7 cellular contexts compared by ENCODE assay signal in the genomic region with DNA sequence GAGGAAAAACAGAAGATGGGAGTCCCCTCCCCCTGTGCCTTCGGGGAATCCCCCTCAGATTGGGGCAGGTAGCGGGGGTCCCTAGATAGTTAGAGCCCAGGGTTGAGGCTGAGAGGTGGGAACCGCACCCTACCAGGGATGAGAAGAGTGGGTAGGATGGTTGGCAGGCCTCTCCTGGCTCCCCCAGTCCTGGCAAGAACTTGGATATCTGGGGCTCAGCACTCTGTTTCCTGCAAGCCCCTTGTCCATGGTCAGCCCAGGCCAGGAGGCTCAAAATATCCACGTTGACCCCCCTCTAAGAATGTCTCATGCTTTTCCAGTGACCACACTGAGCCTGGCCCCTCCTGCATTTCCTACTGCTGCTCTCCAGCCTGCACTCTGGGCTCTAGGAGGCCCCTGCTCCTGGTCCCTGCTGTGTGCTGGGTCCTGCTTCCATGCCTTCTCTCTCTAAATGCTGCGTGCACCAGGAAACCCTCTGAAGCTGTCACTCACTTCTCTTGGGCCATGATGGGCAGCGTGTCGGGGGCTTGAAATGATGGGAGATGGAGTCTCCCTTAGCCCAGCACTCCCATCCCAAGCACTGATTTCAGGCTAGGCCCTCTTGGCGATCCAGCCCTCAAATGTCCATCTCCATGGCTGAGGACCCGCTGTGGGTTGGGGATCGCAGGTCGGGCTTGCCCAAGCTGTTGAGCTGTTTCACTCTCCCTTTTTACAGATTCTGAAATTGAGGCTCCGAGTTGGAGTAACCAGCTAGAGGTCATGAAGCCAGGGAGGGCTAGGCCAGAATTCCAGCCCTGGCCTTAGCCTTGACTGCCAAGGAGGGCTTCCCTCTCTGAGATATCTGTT. TPM values are rescaled to one million over a fixed set of nuclear protein-coding genes. Genes with fewer than 3 reads are reported as not detected.
DNase-seq lines count a peak whose midpoint lies in the region; ATAC-seq and TF ChIP-seq lines count a peak whose summit lies in the region.

No MANE protein-coding gene starts in this region.

- no peak overlapping the region for H2BK15ac ChIP-seq in IMR-90 (ENCODE audit: low read depth, low read length)

- H4K5ac ChIP-seq in IMR-90 (ENCODE audit: low read depth, low read length) = no peak overlapping the region

- H3K18ac ChIP-seq in IMR-90 (ENCODE audit: low read depth, low read length) = no peak overlapping the region

- peak overlapping the region in 1 of 2 experiments; percentile 30; a peak in 1 of 4 replicates for H4K8ac ChIP-seq in IMR-90 (ENCODE audit: low read depth in 2 of 2, low read length in 2 of 2)

- CTCF ChIA-PET in IMR-90 (lab: Yijun Ruan, JAX) = no interaction called here

- BruUV-seq in IMR-90 (replicated peaks; lab: Mats Ljungman, UMichigan) = no TSS peak

- no peak overlapping the region for H2BK20ac ChIP-seq in IMR-90 (ENCODE audit: low read depth, low read length)

- no peak overlapping the region for H3K56ac ChIP-seq in IMR-90 (ENCODE audit: extremely low read depth, insufficient read depth, low read length)

- H3K27me3 ChIP-seq in IMR-90 (ENCODE audit: control insufficient read depth, insufficient read depth, low read length) = no peaks in the 10 kb centered on the region
- H3K27me3 ChIP-seq in adipocyte (replicated peaks; ENCODE audit: control insufficient read depth, insufficient read depth, low read length) = no peaks in the 10 kb centered on the region

- in situ Hi-C loops in IMR-90 (cut with MboI; ENCODE audit: low sequenced_read_pairs) = no loop called here

- TF ChIP-seq RAD21 in IMR-90 (IDR thresholded peaks at IDR 0.05; ENCODE audit: low read length) = no peak

- H3K79me1 ChIP-seq in IMR-90 (ENCODE audit: low read depth in 1 of 2, low read length in 2 of 2) = peaks cover 9 to 76% of the 10 kb centered on the region in 2 experiments

- peak overlapping the region; percentile 59 for H2AFZ ChIP-seq in IMR-90 (replicated peaks; ENCODE audit: low read length, poor library complexity)

- dilution Hi-C loops in IMR-90 (cut with HindIII; ENCODE audit: low sequenced_read_pairs, unreplicated experiment) = no loop called here

- DNase-seq in IMR-90 (peak; percentile 26), adipocyte (ENCODE audit: low read depth) (peak; percentile 12), kidney tubule cell (ENCODE audit: low spot score) (peak; percentile 9), substantia nigra (lab: John Stamatoyannopoulos, UW) (peak in 1 of 49 donors; percentile 40), anterior cingulate cortex (lab: John Stamatoyannopoulos, UW) (no peak), GM19240 (ENCODE audit: insufficient read length, low spot score) (no peak)

- H2AK5ac ChIP-seq in IMR-90 (ENCODE audit: low read depth, low read length) = peak overlapping the region; percentile 86

- POLR2A ChIA-PET in IMR-90 (lab: Charles Lee; ENCODE audit: unreplicated experiment) = no interaction called here

- H3K4me1 ChIP-seq in IMR-90 (ENCODE audit: control insufficient read depth, insufficient read depth, low read length) = peaks cover 24% of the 10 kb centered on the region
- H3K4me1 ChIP-seq in adipocyte (ENCODE audit: control insufficient read depth, insufficient read depth, low read length) = peaks cover 56% of the 10 kb centered on the region

- H3K4me3 ChIP-seq in IMR-90 (ENCODE audit: insufficient read depth, low read depth, low read length) (no peak overlapping the region), adipocyte (ENCODE audit: low read length) (peak overlapping the region; percentile 84)

- intact Hi-C loops in IMR-90 (cut with micrococcal nuclease) = no loop called here

- H3K23ac ChIP-seq in IMR-90 (ENCODE audit: low read depth, low read length) = no peak overlapping the region

- no peak overlapping the region; the same call in 1 of the 2 replicates for H3K14ac ChIP-seq in IMR-90 (replicated peaks; ENCODE audit: low read depth, low read length)

- no peak overlapping the region for H2BK5ac ChIP-seq in IMR-90 (ENCODE audit: low read depth, low read length, poor library complexity, severe bottlenecking)

- TF ChIP-seq CTCF in IMR-90 (conservative IDR thresholded peaks at IDR 0.05; ENCODE audit: low read depth, low read length) = no peak

- H3K9ac ChIP-seq in IMR-90 (ENCODE audit: low read depth, low read length) = peak overlapping the region; percentile 47
- H3K9ac ChIP-seq in adipocyte (ENCODE audit: low read length) = peak overlapping the region; percentile 99

- peak overlapping the region; percentile 41; the same call in 1 of the 2 replicates for H4K91ac ChIP-seq in IMR-90 (ENCODE audit: insufficient read depth, low read depth, low read length)

- TF ChIP-seq POLR2A in IMR-90 (IDR thresholded peaks at IDR 0.05; ENCODE audit: low read depth, low read length) = no peak

- WGBS in IMR-90 (ENCODE audit: extremely low coverage in 2 of 2, insufficient read length in 1 of 2), 2 experiments = 80% methylated on average over 1 of the region's 12 CpGs; no CpG with 5 or more reads in 1 of the 2 experiments

- 0 out of 2 replicates have a peak, but pooled peaks cover 14% of the 10 kb centered on the region for H3K9me1 ChIP-seq in IMR-90 (ENCODE audit: insufficient read depth, low read length)

- H3K9me3 ChIP-seq in IMR-90 (ENCODE audit: control insufficient read depth, insufficient read depth, low read length) (no peaks in the 10 kb centered on the region), adipocyte (ENCODE audit: control insufficient read depth, low read length) (no peaks in the 10 kb centered on the region)

- peaks cover 14% of the 10 kb centered on the region for H3K36me3 ChIP-seq in IMR-90 (ENCODE audit: control insufficient read depth, insufficient read depth, low read length)
- H3K36me3 ChIP-seq in adipocyte (ENCODE audit: control insufficient read depth, insufficient read depth, low read length, severe bottlenecking) = peaks cover 4% of the 10 kb centered on the region

- ATAC-seq in IMR-90 (ENCODE audit: low read depth) (no peak), GM21825 (IDR thresholded peaks at IDR 0.05; ENCODE audit: unreplicated experiment) (no peak)

- H3K4me2 ChIP-seq in IMR-90 (ENCODE audit: low read depth, low read length) = peak overlapping the region; percentile 39

- peak overlapping the region; percentile 51 for H3K4ac ChIP-seq in IMR-90 (ENCODE audit: low read depth, low read length)

- H2BK120ac ChIP-seq in IMR-90 (ENCODE audit: low read depth, low read length) = no peak overlapping the region

- peak overlapping the region; percentile 5; the same call in 1 of the 2 replicates for H3K27ac ChIP-seq in IMR-90 (ENCODE audit: insufficient read depth, low read length)
- H3K27ac ChIP-seq in substantia nigra (ENCODE audit: low read depth, low read length, poor library complexity, severe bottlenecking) = peak overlapping the region; percentile 100

- peak overlapping the region; percentile 83 for H2AK9ac ChIP-seq in IMR-90 (replicated peaks; ENCODE audit: low read depth, low read length, poor library complexity)

- H4K20me1 ChIP-seq in IMR-90 (ENCODE audit: insufficient read depth, low read length) = peaks cover 40% of the 10 kb centered on the region

TF ChIP-seq in IMR-90, 13 proteins besides CTCF, POLR2A, EP300 and RAD21:
- TF ChIP-seq MAFK (IDR thresholded peaks at IDR 0.05; ENCODE audit: low read depth, low read length) (no peak), SMC3 (IDR thresholded peaks at IDR 0.05; ENCODE audit: low read depth, low read length) (no peak), MAZ (IDR thresholded peaks at IDR 0.05; ENCODE audit: borderline replicate concordance, low read depth, low read length) (no peak), RFX5 (IDR thresholded peaks at IDR 0.05; ENCODE audit: low read depth, low read length) (no peak), MXI1 (IDR thresholded peaks at IDR 0.05; ENCODE audit: borderline replicate concordance, low read depth, low read length) (no peak), NFE2L2 (IDR thresholded peaks at IDR 0.05; ENCODE audit: low read depth, low read length) (no peak), BHLHE40 (IDR thresholded peaks at IDR 0.05; ENCODE audit: low read depth, low read length) (no peak), RCOR1 (IDR thresholded peaks at IDR 0.05; ENCODE audit: insufficient replicate concordance, low read length) (no peak), CHD1 (IDR thresholded peaks at IDR 0.05; ENCODE audit: low read depth, low read length) (no peak)

RNA-seq across cellular contexts. Expression of a gene that starts 2.0 kb away (rescaled TPM):
- total RNA-seq in IMR-90 (2012; rRNA removed) = 16.7 and 17.7 TPM in 2 replicates
- 37.5 and 52.0 TPM in 2 replicates for polyA plus RNA-seq in IMR-90 (2012; rRNA removed)
- polyA plus RNA-seq in IMR-90 (2012; cell fraction: cytosol; rRNA removed) = 29.9 and 39.6 TPM in 2 replicates
- 57.5 and 129 TPM in 2 replicates for polyA plus RNA-seq in IMR-90 (2012; cell fraction: nucleus; rRNA removed; ENCODE audit: low replicate concordance)

RNA-seq across cellular contexts. Expression of a gene that starts 3.6 kb away (rescaled TPM):
- total RNA-seq in IMR-90 (2012; rRNA removed) = 5.6 and 5.8 TPM in 2 replicates
- 33.2 and 40.4 TPM in 2 replicates for polyA plus RNA-seq in IMR-90 (2012; rRNA removed)
- 20.0 and 31.2 TPM in 2 replicates for polyA plus RNA-seq in IMR-90 (2012; cell fraction: cytosol; rRNA removed)
- polyA plus RNA-seq in IMR-90 (2012; cell fraction: nucleus; rRNA removed; ENCODE audit: low replicate concordance) = 56.4 and 185 TPM in 2 replicates

RNA-seq across cellular contexts. Expression of a gene that starts 16.4 kb away (rescaled TPM):
- not detected in 2 replicates for total RNA-seq in IMR-90 (2012; rRNA removed)
- polyA plus RNA-seq in IMR-90 (2012; rRNA removed) = 0.09 and 0.34 TPM in 2 replicates
- polyA plus RNA-seq in IMR-90 (2012; cell fraction: cytosol; rRNA removed) = 0.08 and 0.13 TPM in 2 replicates
- 0.89 and 3.2 TPM in 2 replicates for polyA plus RNA-seq in IMR-90 (2012; cell fraction: nucleus; rRNA removed; ENCODE audit: low replicate concordance)

RNA-seq across cellular contexts. Expression of a gene that starts 25.9 kb away (rescaled TPM):
- 10.6 and 11.4 TPM in 2 replicates for total RNA-seq in IMR-90 (2012; rRNA removed)
- 39.7 and 44.3 TPM in 2 replicates for polyA plus RNA-seq in IMR-90 (2012; rRNA removed)
- polyA plus RNA-seq in IMR-90 (2012; cell fraction: cytosol; rRNA removed) = 22.9 and 41.1 TPM in 2 replicates
- polyA plus RNA-seq in IMR-90 (2012; cell fraction: nucleus; rRNA removed; ENCODE audit: low replicate concordance) = 52.9 and 173 TPM in 2 replicates

RNA-seq across cellular contexts. Expression of a gene that starts 36.1 kb away (rescaled TPM):
- total RNA-seq in IMR-90 (2012; rRNA removed) = 10.0 and 13.3 TPM in 2 replicates
- 27.4 and 29.0 TPM in 2 replicates for polyA plus RNA-seq in IMR-90 (2012; rRNA removed)
- polyA plus RNA-seq in IMR-90 (2012; cell fraction: cytosol; rRNA removed) = 13.2 and 27.4 TPM in 2 replicates
- 82.3 and 155 TPM in 2 replicates for polyA plus RNA-seq in IMR-90 (2012; cell fraction: nucleus; rRNA removed; ENCODE audit: low replicate concordance)

Comparison
In these comparisons a context has a peak if more than half of its experiments do, and no peak if none do; other contexts are left out.
1. DNase-seq: peak in IMR-90 (single experiment), adipocyte (single experiment) and kidney tubule cell (single experiment); none in anterior cingulate cortex (0 of 58) and GM19240 (single experiment).